25 cellular contexts compared by ENCODE assay signal in genomic region chr17:14052886-14053615, GRCh38. TPM values are rescaled to one million over a fixed set of nuclear protein-coding genes. Genes with fewer than 3 reads are reported as not detected.
DNase-seq lines count a peak whose midpoint lies in the region; ATAC-seq and TF ChIP-seq lines count a peak whose summit lies in the region.
"Had no signal": no experiment of that assay in that cellular context is flagged by ENCODE, and none has a peak within 500 bp of the region (broad histone marks: within the 10 kb centered on the region; RNA-seq: fewer than 3 reads in every experiment).

No MANE protein-coding gene starts in this region.

- DNase-seq in AG10803 (ENCODE audit: low read depth) (peak; percentile 66), WTC11 (ENCODE audit: low spot score) (no peak), left lobe of liver (ENCODE audit: low spot score) (peak; percentile 72), substantia nigra (lab: John Stamatoyannopoulos, UW) (no peak)
- no peak for DNase-seq in NK-92 treated with Interleukin-12 subunit alpha and Interleukin-12 subunit beta, amount 100 ng/mL, for 24 hours (lab: John Stamatoyannopoulos, UW)
- DNase-seq in CD8-positive, alpha-beta T cell, result no peak
- DNase-seq: activated CD4-positive, alpha-beta T cell treated with anti-CD3 and anti-CD28 coated beads, Interleukin-2, amount 10 ng/mL, durations not matched to agents 7 days and 5 days; activated naive CD4-positive, alpha-beta T cell treated with anti-CD3 and anti-CD28 coated beads, Interleukin-2, amount 10 ng/mL, durations not matched to agents 7 days and 5 days; aorta; effector memory CD8-positive, alpha-beta T cell; esophagus squamous epithelium; GDM1; KG1; mesendoderm; MV-4-11; NCI-H187; NCI-H526; Peyer's patch; upper lobe of right lung had no signal

- H3K9me3 Mint-ChIP-seq in WTC11, result peaks cover 10% of the 10 kb centered on the region
- H3K9me3 Mint-ChIP-seq in CD8-positive, alpha-beta T cell, result peaks cover 3% of the 10 kb centered on the region
- H3K9me3 Mint-ChIP-seq: activated naive CD4-positive, alpha-beta T cell treated with anti-CD3 and anti-CD28 coated beads, Interleukin-2, amount 10 ng/mL, durations not matched to agents 7 days and 5 days had no signal

- TF ChIP-seq CTCF in AG10803 (conservative IDR thresholded peaks at IDR 0.05; ENCODE audit: low read length) (no peak), WTC11 (IDR thresholded peaks at IDR 0.05) (no peak)
- TF ChIP-seq CTCF in CD8-positive, alpha-beta T cell (IDR thresholded peaks at IDR 0.05), result no peak

- no peak overlapping the region for H3K4me3 ChIP-seq in AG10803 (ENCODE audit: low read length)
- H3K4me3 ChIP-seq in endocrine pancreas (ENCODE audit: control insufficient read depth, insufficient read depth, low read length), result peak overlapping the region; percentile 19
- no peak overlapping the region for H3K4me3 ChIP-seq in CD8-positive, alpha-beta T cell (ENCODE audit: low read depth, low read length)
- H3K4me3 ChIP-seq: A549, esophagus squamous epithelium, Peyer's patch, upper lobe of right lung had no signal

- H3K27me3 Mint-ChIP-seq in WTC11 (ENCODE audit: low read depth), result no peaks in the 10 kb centered on the region
- no peaks in the 10 kb centered on the region for H3K27me3 Mint-ChIP-seq in CD8-positive, alpha-beta T cell (ENCODE audit: low read depth)
- H3K27me3 Mint-ChIP-seq: activated CD4-positive, alpha-beta T cell treated with anti-CD3 and anti-CD28 coated beads, Interleukin-2, amount 10 ng/mL, durations not matched to agents 7 days and 5 days; activated naive CD4-positive, alpha-beta T cell treated with anti-CD3 and anti-CD28 coated beads, Interleukin-2, amount 10 ng/mL, durations not matched to agents 7 days and 5 days; B cell; effector memory CD8-positive, alpha-beta T cell; progenitor cell of endocrine pancreas had no signal

- ATAC-seq in WTC11, result no peak
- peak; percentile 94 for ATAC-seq in left lobe of liver
- ATAC-seq in HG03159 (IDR thresholded peaks at IDR 0.05; ENCODE audit: unreplicated experiment), result no peak
- ATAC-seq in CD8-positive, alpha-beta T cell, result no peak
- ATAC-seq: A549; effector memory CD8-positive, alpha-beta T cell; upper lobe of right lung had no signal

- H3K4me1 ChIP-seq in endocrine pancreas (ENCODE audit: control insufficient read depth, insufficient read depth, low read length), result peaks cover 4% of the 10 kb centered on the region
- no peaks in the 10 kb centered on the region for H3K4me1 ChIP-seq in CD8-positive, alpha-beta T cell (ENCODE audit: insufficient read depth, low read length)
- H3K4me1 ChIP-seq: A549, Peyer's patch, upper lobe of right lung had no signal

- intact Hi-C loops in CD8-positive, alpha-beta T cell (cut with DNase I, micrococcal nuclease), result no loop called here

- H3K36me3 ChIP-seq in endocrine pancreas (ENCODE audit: control insufficient read depth, insufficient read depth, low read length), result no peaks in the 10 kb centered on the region
- H3K36me3 ChIP-seq in CD8-positive, alpha-beta T cell (ENCODE audit: insufficient read depth, low read length), result peaks cover 6% of the 10 kb centered on the region
- H3K36me3 ChIP-seq: upper lobe of right lung had no signal

- no peak overlapping the region for H3K4me3 Mint-ChIP-seq in WTC11
- no peak overlapping the region for H3K4me3 Mint-ChIP-seq in CD8-positive, alpha-beta T cell
- H3K4me3 Mint-ChIP-seq: activated CD4-positive, alpha-beta T cell treated with anti-CD3 and anti-CD28 coated beads, Interleukin-2, amount 10 ng/mL, durations not matched to agents 7 days and 5 days; activated naive CD4-positive, alpha-beta T cell treated with anti-CD3 and anti-CD28 coated beads, Interleukin-2, amount 10 ng/mL, durations not matched to agents 7 days and 5 days; B cell; effector memory CD8-positive, alpha-beta T cell; T-helper 1 cell treated with Interleukin-12 subunit alpha and Interleukin-12 subunit beta and Interleukin-4 antibody, amounts not matched to agents 30 μg/mL and 1 μg/mL, for 36 hours had no signal

- CTCF ChIA-PET in WTC11 (lab: Charles Lee), result interaction anchor here (0.9 kb wide), 1 partner anchor 477 kb away, joined by 3 read pairs; no protein-coding TSS in a partner anchor
- CTCF ChIA-PET in CD8-positive, alpha-beta T cell (lab: Charles Lee), result no interaction called here

- H3K27me3 ChIP-seq in endocrine pancreas (ENCODE audit: control insufficient read depth, insufficient read depth, low read length), result no peaks in the 10 kb centered on the region
- H3K27me3 ChIP-seq in CD8-positive, alpha-beta T cell (ENCODE audit: insufficient read depth, low read length), result no peaks in the 10 kb centered on the region
- H3K27me3 ChIP-seq: esophagus squamous epithelium, Peyer's patch, upper lobe of right lung had no signal

- peaks cover 13% of the 10 kb centered on the region for H3K36me3 Mint-ChIP-seq in WTC11
- H3K36me3 Mint-ChIP-seq in CD8-positive, alpha-beta T cell, result peaks cover 30% of the 10 kb centered on the region

- H3K27ac Mint-ChIP-seq in WTC11, result 0 out of 2 replicates have a peak overlapping the region, but pooled peaks have one; percentile 9
- no peak overlapping the region for H3K27ac Mint-ChIP-seq in CD8-positive, alpha-beta T cell
- H3K27ac Mint-ChIP-seq: activated CD4-positive, alpha-beta T cell treated with anti-CD3 and anti-CD28 coated beads, Interleukin-2, amount 10 ng/mL, durations not matched to agents 7 days and 5 days; activated naive CD4-positive, alpha-beta T cell treated with anti-CD3 and anti-CD28 coated beads, Interleukin-2, amount 10 ng/mL, durations not matched to agents 7 days and 5 days; B cell; effector memory CD8-positive, alpha-beta T cell; progenitor cell of endocrine pancreas; T-helper 1 cell treated with Interleukin-12 subunit alpha and Interleukin-12 subunit beta and Interleukin-4 antibody, amounts not matched to agents 30 μg/mL and 1 μg/mL, for 36 hours had no signal

- H3K4me1 Mint-ChIP-seq in WTC11, result no peaks in the 10 kb centered on the region
- no peaks in the 10 kb centered on the region for H3K4me1 Mint-ChIP-seq in CD8-positive, alpha-beta T cell (ENCODE audit: low read depth)
- H3K4me1 Mint-ChIP-seq: B cell had no signal

- no peak overlapping the region for H3K27ac ChIP-seq in substantia nigra (ENCODE audit: low read depth, low read length, poor library complexity, severe bottlenecking)
- H3K27ac ChIP-seq in CD8-positive, alpha-beta T cell (ENCODE audit: low read depth, low read length), result no peak overlapping the region
- H3K27ac ChIP-seq: A549, Peyer's patch, upper lobe of right lung had no signal

- no peaks in the 10 kb centered on the region for H3K9me3 ChIP-seq in endocrine pancreas (ENCODE audit: control insufficient read depth, low read length)
- no peaks in the 10 kb centered on the region for H3K9me3 ChIP-seq in CD8-positive, alpha-beta T cell (ENCODE audit: low read length)
- H3K9me3 ChIP-seq: A549, esophagus squamous epithelium, Peyer's patch, upper lobe of right lung had no signal

- POLR2A ChIA-PET in WTC11 (lab: Charles Lee), result no interaction called here
- POLR2A ChIA-PET in CD8-positive, alpha-beta T cell (lab: Charles Lee), result no interaction called here

- no peak overlapping the region for H3K9ac ChIP-seq in endocrine pancreas (ENCODE audit: control insufficient read depth, insufficient read depth, low read length)

TF ChIP-seq in WTC11, 78 proteins besides CTCF, POLR2A, EP300 and RAD21 (continues in another document):
- TF ChIP-seq ATF3 (CRISPR knock-in tag; conservative IDR thresholded peaks at IDR 0.05), result no peak
- no peak for TF ChIP-seq FOXK1 (CRISPR knock-in tag; IDR thresholded peaks at IDR 0.05)
- no peak for TF ChIP-seq ZNF532 (CRISPR knock-in tag; IDR thresholded peaks at IDR 0.05; ENCODE audit: borderline replicate concordance)
- no peak for TF ChIP-seq KAT7 (CRISPR knock-in tag; IDR thresholded peaks at IDR 0.05; ENCODE audit: borderline replicate concordance)
- TF ChIP-seq PRRX2 (CRISPR knock-in tag; IDR thresholded peaks at IDR 0.05), result no peak

RNA-seq across cellular contexts. Expression of gene COX10, which starts 16.3 kb away (rescaled TPM):
- total RNA-seq in WTC11 (2021), result 16.7 to 22.0 TPM (median 16.9 TPM) in 3 replicates
- 7.8 TPM for total RNA-seq in left lobe of liver
- 10 to 100 TPM; 13.4 to 14.4 TPM for total RNA-seq in CD8-positive, alpha-beta T cell

Comparison
In these comparisons a context has a peak if more than half of its experiments do, and no peak if none do; other contexts are left out.
1. DNase-seq: peak in AG10803 (single experiment) and left lobe of liver (single experiment); none in WTC11 (single experiment), substantia nigra (0 of 49), NK-92 treated with Interleukin-12 subunit alpha and Interleukin-12 subunit beta, amount 100 ng/mL, for 24 hours (single experiment) and CD8-positive, alpha-beta T cell (0 of 7).